Comparison of ENCODE assay signal across 35 cellular contexts in the genomic region with DNA sequence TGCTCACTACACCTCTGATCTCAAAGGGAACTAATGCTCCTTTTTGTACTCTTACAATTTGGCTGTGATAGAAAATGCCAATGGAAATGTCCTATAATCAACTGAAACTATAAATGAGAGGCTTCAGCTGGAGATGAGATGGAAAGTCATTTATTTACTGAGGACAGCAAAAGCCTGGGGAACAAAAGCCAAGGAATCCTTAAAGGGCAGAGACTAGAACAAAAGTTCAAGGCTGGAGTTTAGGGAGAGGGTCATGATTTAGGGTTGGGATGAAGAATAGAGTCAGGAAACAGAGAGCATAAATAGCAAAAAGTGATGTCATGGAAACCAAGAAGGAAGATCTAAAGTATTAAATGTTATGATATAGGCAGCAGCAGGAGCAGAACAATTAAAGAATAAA.
"Had no signal": no experiment of that assay in that cellular context is flagged by ENCODE, and none has a peak within 500 bp of the region (broad histone marks: within the 10 kb centered on the region; RNA-seq: fewer than 3 reads in every experiment).

No MANE protein-coding gene starts in this region.

- H3K9me3 ChIP-seq: MG63 had no signal

- H3K4me3 ChIP-seq: MG63 had no signal

- H3K4me2 ChIP-seq: KMS-11 had no signal

- H3K27me3 ChIP-seq: MG63 had no signal

- H3K36me3 ChIP-seq: MG63 had no signal

- H3K27ac ChIP-seq: KMS-11 had no signal

- H3K9ac ChIP-seq: KMS-11 had no signal

- DNase-seq: Karpas-422, KG1, MG63, MM.1S, MV-4-11, NCI-H1048, NCI-H1092, NCI-H1092 treated with DMSO at 0.1 percent for 48 hours, NCI-H1105, NCI-H1105 treated with DMSO at 0.1 percent for 48 hours, NCI-H1417, NCI-H1417 treated with DMSO at 0.1 percent for 48 hours, NCI-H1436, NCI-H1436 treated with DMSO at 0.1 percent for 48 hours, NCI-H146, NCI-H1694, NCI-H1694 treated with DMSO at 0.1 percent for 48 hours, NCI-H187, NCI-H187 treated with DMSO at 0.1 percent for 48 hours, NCI-H1930, NCI-H2029, NCI-H2029 treated with DMSO at 0.1 percent for 48 hours, NCI-H2081, NCI-H2081 treated with DMSO at 0.1 percent for 48 hours, NCI-H2107, NCI-H2171, NCI-H2171 treated with DMSO at 0.1 percent for 48 hours, NCI-H2227 treated with DMSO at 0.1 percent for 48 hours, NCI-H226, NCI-H345, NCI-H446, NCI-H446 treated with DMSO at 0.1 percent for 48 hours, NCI-H510A, NCI-H510A treated with DMSO at 0.1 percent for 48 hours had no signal
